In the genomic region with DNA sequence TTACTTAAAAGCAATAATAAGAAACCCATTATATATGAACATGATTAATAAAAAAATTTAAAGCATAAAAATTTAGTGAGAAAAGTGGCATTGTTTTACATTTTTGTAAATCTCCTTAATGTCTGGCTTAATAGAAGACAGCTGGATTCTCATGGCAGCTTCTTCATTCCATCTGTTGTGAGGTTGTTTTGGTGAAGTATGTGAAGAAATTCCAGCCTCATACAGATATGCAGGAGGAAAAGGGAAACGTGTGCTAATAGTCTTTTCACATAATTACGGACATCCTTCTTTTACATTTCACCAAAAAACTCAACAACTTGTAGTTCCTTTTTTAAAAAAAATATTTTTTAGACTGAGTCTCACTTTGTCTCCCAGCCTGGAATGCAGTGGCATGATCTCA, we compare ENCODE assay signal across 19 cellular contexts.
"Had no signal": no experiment of that assay in that cellular context is flagged by ENCODE, and none has a peak within 500 bp of the region (broad histone marks: within the 10 kb centered on the region; RNA-seq: fewer than 3 reads in every experiment).

No MANE protein-coding gene starts in this region.

- DNase-seq: activated CD4-positive, alpha-beta memory T cell treated with anti-CD3 and anti-CD28 coated beads, Interleukin-2, amount 10 ng/mL, durations not matched to agents 7 days and 5 days; activated effector memory CD4-positive, alpha-beta T cell treated with Interleukin-2 at 50 U/mL for 16 hours; activated T-cell treated with anti-CD3 and anti-CD28 coated beads, Interleukin-2, amount 50 U/mL, for 24 hours; amniotic stem cell; colonic mucosa; heart left ventricle; islet precursor cell; mammary epithelial cell; sigmoid colon; stimulated activated CD4-positive, alpha-beta T cell treated with anti-CD3 and anti-CD28 coated beads, Interleukin-12 subunit alpha, Interleukin-12 subunit beta, amount 100 ng/mL, for 4 hours; T-helper 1 cell; uterus had no signal

- H3K4me3 ChIP-seq: colonic mucosa, esophagus muscularis mucosa, heart left ventricle, sigmoid colon, uterus had no signal

- ATAC-seq: heart left ventricle; left lobe of liver; stimulated activated effector memory CD8-positive, alpha-beta T cell treated with anti-CD3 and anti-CD28 coated beads, Interleukin-12 subunit alpha, Interleukin-12 subunit beta, amount 100 ng/mL, for 72 hours had no signal

- H2AFZ ChIP-seq: parathyroid adenoma had no signal

- H3K27ac Mint-ChIP-seq: activated CD4-positive, alpha-beta memory T cell treated with anti-CD3 and anti-CD28 coated beads, Interleukin-2, amount 10 ng/mL, durations not matched to agents 7 days and 5 days; activated naive CD4-positive, alpha-beta T cell treated with anti-CD3 and anti-CD28 coated beads, Interleukin-2, amount 50 U/mL, for 24 hours; activated T-cell treated with anti-CD3 and anti-CD28 coated beads, Interleukin-2, amount 50 U/mL, for 24 hours; stimulated activated effector memory CD8-positive, alpha-beta T cell treated with anti-CD3 and anti-CD28 coated beads, Interleukin-12 subunit alpha, Interleukin-12 subunit beta, amount 100 ng/mL, for 72 hours had no signal

- H3K4me3 Mint-ChIP-seq: activated CD4-positive, alpha-beta memory T cell treated with anti-CD3 and anti-CD28 coated beads, Interleukin-2, amount 10 ng/mL, durations not matched to agents 7 days and 5 days; activated naive CD4-positive, alpha-beta T cell treated with anti-CD3 and anti-CD28 coated beads, Interleukin-2, amount 50 U/mL, for 24 hours; activated T-cell treated with anti-CD3 and anti-CD28 coated beads, Interleukin-2, amount 50 U/mL, for 24 hours; neural crest cell; stimulated activated effector memory CD8-positive, alpha-beta T cell treated with anti-CD3 and anti-CD28 coated beads, Interleukin-12 subunit alpha, Interleukin-12 subunit beta, amount 100 ng/mL, for 72 hours had no signal

- H3K27ac ChIP-seq: colonic mucosa, parathyroid adenoma, uterus, VCaP had no signal

- H3K27me3 Mint-ChIP-seq: activated CD4-positive, alpha-beta memory T cell treated with anti-CD3 and anti-CD28 coated beads, Interleukin-2, amount 10 ng/mL, durations not matched to agents 7 days and 5 days; activated naive CD4-positive, alpha-beta T cell treated with anti-CD3 and anti-CD28 coated beads, Interleukin-2, amount 50 U/mL, for 24 hours; activated T-cell treated with anti-CD3 and anti-CD28 coated beads, Interleukin-2, amount 50 U/mL, for 24 hours had no signal

- H3K9ac ChIP-seq: parathyroid adenoma had no signal

- H3K9me3 Mint-ChIP-seq: activated CD4-positive, alpha-beta memory T cell treated with anti-CD3 and anti-CD28 coated beads, Interleukin-2, amount 10 ng/mL, durations not matched to agents 7 days and 5 days; activated naive CD4-positive, alpha-beta T cell treated with anti-CD3 and anti-CD28 coated beads, Interleukin-2, amount 50 U/mL, for 24 hours; activated T-cell treated with anti-CD3 and anti-CD28 coated beads, Interleukin-2, amount 50 U/mL, for 24 hours; neural crest cell; stimulated activated effector memory CD8-positive, alpha-beta T cell treated with anti-CD3 and anti-CD28 coated beads, Interleukin-12 subunit alpha, Interleukin-12 subunit beta, amount 100 ng/mL, for 72 hours had no signal

- H3K36me3 ChIP-seq: colonic mucosa, sigmoid colon, uterus had no signal

- H3K9me3 ChIP-seq: colonic mucosa, esophagus muscularis mucosa, heart left ventricle, sigmoid colon, uterus had no signal

- H3K4me1 Mint-ChIP-seq: activated CD4-positive, alpha-beta memory T cell treated with anti-CD3 and anti-CD28 coated beads, Interleukin-2, amount 10 ng/mL, durations not matched to agents 7 days and 5 days; activated naive CD4-positive, alpha-beta T cell treated with anti-CD3 and anti-CD28 coated beads, Interleukin-2, amount 50 U/mL, for 24 hours; neural crest cell; stimulated activated effector memory CD8-positive, alpha-beta T cell treated with anti-CD3 and anti-CD28 coated beads, Interleukin-12 subunit alpha, Interleukin-12 subunit beta, amount 100 ng/mL, for 72 hours had no signal

- H3K4me1 ChIP-seq: colonic mucosa, uterus had no signal

- H3K27me3 ChIP-seq: colonic mucosa, esophagus muscularis mucosa, heart left ventricle, sigmoid colon, uterus had no signal
